ENCODE assay signal across 28 cellular contexts in the genomic region with DNA sequence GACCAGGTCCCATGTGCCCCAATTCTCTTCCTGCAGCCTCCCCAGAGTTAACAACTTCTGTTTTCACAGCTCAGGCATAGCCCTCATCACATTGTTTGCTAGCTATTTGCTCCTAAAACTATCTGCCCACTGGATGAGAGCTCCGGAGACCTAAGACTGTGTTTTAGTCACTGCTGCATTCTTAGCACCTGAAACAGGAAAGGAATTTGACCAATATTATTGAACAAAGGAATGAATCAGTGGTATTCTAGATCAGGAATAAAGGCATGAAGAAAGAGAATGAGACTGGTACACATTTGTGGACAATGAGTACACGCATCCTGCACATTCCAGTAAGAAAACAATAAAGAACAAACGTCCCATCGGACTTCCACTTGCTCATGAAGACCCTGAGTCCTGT. TPM values are rescaled to one million over a fixed set of nuclear protein-coding genes. Genes with fewer than 3 reads are reported as not detected.
"Had no signal": no experiment of that assay in that cellular context is flagged by ENCODE, and none has a peak within 500 bp of the region (broad histone marks: within the 10 kb centered on the region; RNA-seq: fewer than 3 reads in every experiment).

No MANE protein-coding gene starts in this region.

- H3K27ac ChIP-seq: KMS-11, SJSA1 had no signal

- H3K9me3 Mint-ChIP-seq: activated B cell treated with CpG ODN at 0.5 μM for 24 hours; activated CD4-positive, alpha-beta memory T cell treated with anti-CD3 and anti-CD28 coated beads for 36 hours; activated CD4-positive, alpha-beta T cell treated with anti-CD3 and anti-CD28 coated beads, Interleukin-2, amount 10 ng/mL, durations not matched to agents 7 days and 5 days; activated naive CD4-positive, alpha-beta T cell treated with anti-CD3 and anti-CD28 coated beads, Interleukin-2, amount 10 ng/mL, durations not matched to agents 7 days and 5 days; activated naive CD8-positive, alpha-beta T cell treated with anti-CD3 and anti-CD28 coated beads for 36 hours; activated T-helper 17 cell treated with anti-CD3 and anti-CD28 coated beads, Interleukin-2, amount 50 U/mL, for 72 hours; central memory CD8-positive, alpha-beta T cell; T-helper 2 cell treated with Interferon-gamma antibody and Interleukin-4, amounts not matched to agents 5 μg/mL and 100 μg/mL, for 36 hours had no signal

- H3K36me3 Mint-ChIP-seq: activated CD4-positive, alpha-beta memory T cell treated with anti-CD3 and anti-CD28 coated beads for 36 hours; activated naive CD4-positive, alpha-beta T cell treated with anti-CD3 and anti-CD28 coated beads, Interleukin-2, amount 10 ng/mL, durations not matched to agents 7 days and 5 days; activated naive CD8-positive, alpha-beta T cell treated with anti-CD3 and anti-CD28 coated beads for 36 hours had no signal

- H3K9me3 ChIP-seq: SJSA1 had no signal

- H3K9ac ChIP-seq: KMS-11 had no signal

- H3K27me3 Mint-ChIP-seq: activated CD4-positive, alpha-beta memory T cell treated with anti-CD3 and anti-CD28 coated beads for 36 hours; activated CD4-positive, alpha-beta T cell treated with anti-CD3 and anti-CD28 coated beads, Interleukin-2, amount 10 ng/mL, durations not matched to agents 7 days and 5 days; activated naive CD4-positive, alpha-beta T cell treated with anti-CD3 and anti-CD28 coated beads, Interleukin-2, amount 10 ng/mL, durations not matched to agents 7 days and 5 days; central memory CD8-positive, alpha-beta T cell had no signal

- H3K4me1 ChIP-seq: SJSA1 had no signal

- H3K27ac Mint-ChIP-seq: activated B cell treated with CpG ODN at 0.5 μM for 24 hours; activated CD4-positive, alpha-beta memory T cell treated with anti-CD3 and anti-CD28 coated beads for 36 hours; activated CD4-positive, alpha-beta T cell treated with anti-CD3 and anti-CD28 coated beads, Interleukin-2, amount 10 ng/mL, durations not matched to agents 7 days and 5 days; activated naive CD4-positive, alpha-beta T cell treated with anti-CD3 and anti-CD28 coated beads, Interleukin-2, amount 10 ng/mL, durations not matched to agents 7 days and 5 days; activated naive CD8-positive, alpha-beta T cell treated with anti-CD3 and anti-CD28 coated beads for 36 hours; activated T-helper 17 cell treated with anti-CD3 and anti-CD28 coated beads, Interleukin-2, amount 50 U/mL, for 72 hours; T-helper 2 cell treated with Interferon-gamma antibody and Interleukin-4, amounts not matched to agents 5 μg/mL and 100 μg/mL, for 36 hours had no signal

- H3K4me2 ChIP-seq: KMS-11 had no signal

- H3K27me3 ChIP-seq: SJSA1 had no signal

- H3K4me1 Mint-ChIP-seq: activated B cell treated with CpG ODN at 0.5 μM for 24 hours; activated CD4-positive, alpha-beta T cell treated with anti-CD3 and anti-CD28 coated beads, Interleukin-2, amount 10 ng/mL, durations not matched to agents 7 days and 5 days; activated naive CD4-positive, alpha-beta T cell treated with anti-CD3 and anti-CD28 coated beads, Interleukin-2, amount 10 ng/mL, durations not matched to agents 7 days and 5 days; activated naive CD8-positive, alpha-beta T cell treated with anti-CD3 and anti-CD28 coated beads for 36 hours; activated T-helper 17 cell treated with anti-CD3 and anti-CD28 coated beads, Interleukin-2, amount 50 U/mL, for 72 hours; central memory CD8-positive, alpha-beta T cell had no signal

- H3K4me3 Mint-ChIP-seq: activated B cell treated with CpG ODN at 0.5 μM for 24 hours; activated CD4-positive, alpha-beta memory T cell treated with anti-CD3 and anti-CD28 coated beads for 36 hours; activated CD4-positive, alpha-beta T cell treated with anti-CD3 and anti-CD28 coated beads, Interleukin-2, amount 10 ng/mL, durations not matched to agents 7 days and 5 days; activated naive CD4-positive, alpha-beta T cell treated with anti-CD3 and anti-CD28 coated beads, Interleukin-2, amount 10 ng/mL, durations not matched to agents 7 days and 5 days; activated naive CD8-positive, alpha-beta T cell treated with anti-CD3 and anti-CD28 coated beads for 36 hours; activated T-helper 17 cell treated with anti-CD3 and anti-CD28 coated beads, Interleukin-2, amount 50 U/mL, for 72 hours; central memory CD8-positive, alpha-beta T cell; T-helper 2 cell treated with Interferon-gamma antibody and Interleukin-4, amounts not matched to agents 5 μg/mL and 100 μg/mL, for 36 hours had no signal

- DNase-seq: activated B cell treated with CpG ODN at 0.5 μM for 24 hours; activated CD4-positive, alpha-beta memory T cell treated with anti-CD3 and anti-CD28 coated beads for 36 hours; activated CD4-positive, alpha-beta T cell treated with anti-CD3 and anti-CD28 coated beads, Interleukin-2, amount 10 ng/mL, durations not matched to agents 7 days and 5 days; activated gamma-delta T cell; activated naive CD4-positive, alpha-beta T cell treated with anti-CD3 and anti-CD28 coated beads, Interleukin-2, amount 10 ng/mL, durations not matched to agents 7 days and 5 days; activated naive CD8-positive, alpha-beta T cell treated with anti-CD3 and anti-CD28 coated beads for 36 hours; activated T-cell treated with anti-CD3 and anti-CD28 coated beads for 4 hours; activated T-cell treated with anti-CD3 and anti-CD28 coated beads, Interleukin-2, amount 50 U/mL, for 48 hours; NCI-H1092; NCI-H1417; NCI-H2029; NCI-H345; NCI-H510A; NCI-H526 treated with DMSO at 0.1 percent for 48 hours; NCI-H82; RPMI8226; SHP77; SW 1271 had no signal

- H3K4me3 ChIP-seq: SJSA1 had no signal

RNA-seq across cellular contexts. Expression of gene PPP1R17, which starts 54.8 kb away (rescaled TPM):
- total RNA-seq: activated B cell treated with CpG ODN at 0.5 μM for 24 hours; activated CD4-positive, alpha-beta memory T cell treated with anti-CD3 and anti-CD28 coated beads for 36 hours; activated CD4-positive, alpha-beta T cell treated with anti-CD3 and anti-CD28 coated beads, Interleukin-2, amount 10 ng/mL, durations not matched to agents 7 days and 5 days; activated CD8-positive, alpha-beta memory T cell treated with anti-CD3 and anti-CD28 coated beads for 36 hours; activated naive CD8-positive, alpha-beta T cell treated with anti-CD3 and anti-CD28 coated beads for 36 hours; activated T-helper 17 cell treated with anti-CD3 and anti-CD28 coated beads, Interleukin-2, amount 50 U/mL, for 72 hours; MCF 10A; OCI-LY7; SJSA1; T-helper 1 cell treated with Interleukin-12 subunit alpha and Interleukin-12 subunit beta and Interleukin-4 antibody, amounts not matched to agents 30 ng/mL and 1 ng/mL, for 36 hours had no signal
- polyA plus RNA-seq: adipose tissue had no signal
